1 cellular context compared by ENCODE assay signal in the genomic region with DNA sequence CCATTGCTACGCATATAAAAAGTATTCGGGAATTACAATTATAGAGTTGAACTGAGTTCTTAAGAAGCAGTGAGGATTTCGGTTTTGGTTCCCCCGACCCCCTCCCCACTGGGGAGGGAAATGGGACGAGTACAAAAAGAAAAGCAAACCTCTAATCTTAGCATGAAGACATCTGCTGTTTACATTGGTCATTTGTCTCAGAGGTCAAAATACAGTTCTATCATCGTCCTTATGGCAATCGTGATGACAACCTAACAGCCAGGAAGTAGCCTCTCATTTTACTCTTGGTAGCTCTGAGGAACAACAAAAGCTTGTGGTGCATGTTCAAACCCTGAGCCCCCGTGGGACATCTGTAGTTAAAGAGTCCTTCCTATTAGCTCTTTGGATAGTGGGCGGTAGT.
TF ChIP-seq lines count a peak whose summit lies in the region.

No MANE protein-coding gene starts in this region.

TF ChIP-seq in K562, 482 proteins besides CTCF, POLR2A, EP300 and RAD21:
- TF ChIP-seq FOXA3 (CRISPR knock-in tag; conservative IDR thresholded peaks at IDR 0.05 in 1 of 2, IDR thresholded peaks at IDR 0.05 in 1 of 2) (peak in 1 of 2 experiments; percentile 62; a peak in 2 of 4 replicates), MEIS2 (IDR thresholded peaks at IDR 0.05; ENCODE audit: partially characterized antibody) (peak; percentile 63), DDX20 (tag; IDR thresholded peaks at IDR 0.05; ENCODE audit: low read depth) (no peak), ZNF584 (CRISPR knock-in tag; IDR thresholded peaks at IDR 0.05; ENCODE audit: low read depth) (no peak), PBX2 (CRISPR knock-in tag; IDR thresholded peaks at IDR 0.05; ENCODE audit: low read depth) (no peak), PBX2 (tag; conservative IDR thresholded peaks at IDR 0.05; ENCODE audit: low read depth) (peak; percentile 82), NR2C2 (CRISPR knock-in tag; IDR thresholded peaks at IDR 0.05) (no peak), NR2C2 (tag; IDR thresholded peaks at IDR 0.05) (0 out of 2 replicates have a peak, but pooled peaks have one; percentile 38)
- TF ChIP-seq, protein P1, sequence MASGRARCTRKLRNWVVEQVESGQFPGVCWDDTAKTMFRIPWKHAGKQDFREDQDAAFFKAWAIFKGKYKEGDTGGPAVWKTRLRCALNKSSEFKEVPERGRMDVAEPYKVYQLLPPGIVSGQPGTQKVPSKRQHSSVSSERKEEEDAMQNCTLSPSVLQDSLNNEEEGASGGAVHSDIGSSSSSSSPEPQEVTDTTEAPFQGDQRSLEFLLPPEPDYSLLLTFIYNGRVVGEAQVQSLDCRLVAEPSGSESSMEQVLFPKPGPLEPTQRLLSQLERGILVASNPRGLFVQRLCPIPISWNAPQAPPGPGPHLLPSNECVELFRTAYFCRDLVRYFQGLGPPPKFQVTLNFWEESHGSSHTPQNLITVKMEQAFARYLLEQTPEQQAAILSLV (tag; IDR thresholded peaks at IDR 0.05), result no peak
